21 cellular contexts compared by ENCODE assay signal in the genomic region with DNA sequence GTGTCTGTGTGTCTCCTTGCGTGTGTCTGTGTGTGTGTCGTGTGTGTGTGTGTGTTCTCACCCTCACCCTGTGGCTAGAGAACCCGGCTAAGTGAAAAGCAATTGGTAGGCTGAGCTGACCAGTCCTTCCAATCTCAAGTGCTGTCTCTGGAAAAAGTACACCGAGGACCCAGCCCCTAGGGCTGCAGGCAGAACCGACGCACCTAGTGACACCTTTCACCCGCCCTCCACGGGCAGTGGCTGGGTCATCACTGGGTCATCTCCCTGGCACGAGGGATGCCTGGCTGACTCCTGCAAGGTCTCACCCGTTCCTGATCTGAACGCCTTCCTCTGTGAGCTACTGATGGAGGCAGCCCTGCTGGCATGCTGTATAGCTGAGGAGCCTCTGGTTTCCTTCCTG.
DNase-seq lines count a peak whose midpoint lies in the region; ATAC-seq, FAIRE-seq and TF ChIP-seq lines count a peak whose summit lies in the region.
"Had no signal": no experiment of that assay in that cellular context is flagged by ENCODE, and none has a peak within 500 bp of the region (broad histone marks: within the 10 kb centered on the region; RNA-seq: fewer than 3 reads in every experiment).

No MANE protein-coding gene starts in this region.

- H3K4me3 ChIP-seq in kidney (ENCODE audit: low read length in 2 of 2) = no peak overlapping the region
- no peak overlapping the region for H3K4me3 ChIP-seq in PC-3 (ENCODE audit: low read length)
- H3K4me3 ChIP-seq: BLaER1 treated with 17β-estradiol and CSF1 and Interleukin-3, amounts not matched to agents 10 nM and 100 nM; GM23338 had no signal

- intact Hi-C loops in kidney (cut with DNase I) = no loop called here
- intact Hi-C loops in PC-3 (cut with micrococcal nuclease) = no loop called here

- no peaks in the 10 kb centered on the region for H3K9me2 ChIP-seq in PC-3 (replicated peaks; ENCODE audit: low read length)

- H3K9me3 ChIP-seq in kidney (ENCODE audit: control insufficient read depth in 1 of 2, low read length in 2 of 2) (no peaks in the 10 kb centered on the region), PC-3 (ENCODE audit: low read length) (no peaks in the 10 kb centered on the region; the same call in 1 of the 2 replicates)
- H3K9me3 ChIP-seq: BLaER1 treated with 17β-estradiol and CSF1 and Interleukin-3, amounts not matched to agents 10 nM and 100 nM had no signal

- DNase-seq in SKM-1 treated with dmso at 0.1 percent for 144 hours (lab: John Stamatoyannopoulos, UW; ENCODE audit: unreplicated experiment) (peak; percentile 5), SKM-1 (lab: John Stamatoyannopoulos, UW; ENCODE audit: unreplicated experiment) (no peak), ecto neural progenitor cell (ENCODE audit: low spot score) (peak; percentile 31), mesenteric fat pad (ENCODE audit: low spot score) (peak; percentile 60), NCI-H748 treated with DMSO at 0.1 percent for 48 hours (lab: John Stamatoyannopoulos, UW) (no peak), kidney (no peak), PC-3 (no peak)
- DNase-seq: CD4-positive, alpha-beta T cell; CD8-positive, alpha-beta memory T cell; DMS 273 treated with DMSO at 0.1 percent for 48 hours; DMS79; EL; GF-D8 had no signal

- no peaks in the 10 kb centered on the region for H3K79me2 ChIP-seq in PC-3 (ENCODE audit: low read length)

- H3K4me1 ChIP-seq in kidney (ENCODE audit: control insufficient read depth in 1 of 2, insufficient read depth in 1 of 2, low read depth in 1 of 2, low read length in 2 of 2) = no peaks in the 10 kb centered on the region
- H3K4me1 ChIP-seq in PC-3 (ENCODE audit: insufficient read depth, low read length) = no peaks in the 10 kb centered on the region
- H3K4me1 ChIP-seq: BLaER1 treated with 17β-estradiol and CSF1 and Interleukin-3, amounts not matched to agents 10 nM and 100 nM had no signal

- no peak for ATAC-seq in PC-3
- ATAC-seq: HCT116 had no signal

- H2AFZ ChIP-seq in PC-3 (ENCODE audit: low read length) = no peak overlapping the region
- H2AFZ ChIP-seq: GM23338 had no signal

- peaks cover 71% of the 10 kb centered on the region for H3K27me3 ChIP-seq in PC-3 (ENCODE audit: low read length)

- FAIRE-seq in kidney (lab: Jason Lieb, UNC) = no peak
- FAIRE-seq: A204.1, D721Med, GM12891, GM18507 had no signal

- BruUV-seq in PC-3 (replicated peaks; lab: Mats Ljungman, UMichigan) = no TSS peak

- H3K9ac ChIP-seq in kidney (ENCODE audit: low read length in 2 of 2) = no peak overlapping the region
- no peak overlapping the region for H3K9ac ChIP-seq in PC-3 (ENCODE audit: low read length)
- H3K9ac ChIP-seq: BLaER1 treated with 17β-estradiol and CSF1 and Interleukin-3, amounts not matched to agents 10 nM and 100 nM had no signal

- CTCF ChIA-PET in PC-3 (lab: Charles Lee) = no interaction called here

- TF ChIP-seq CTCF in kidney (IDR thresholded peaks at IDR 0.05; ENCODE audit: borderline replicate concordance, extremely low read depth, insufficient read depth) (no peak), PC-3 (conservative IDR thresholded peaks at IDR 0.05; ENCODE audit: low read depth, low read length) (no peak)

- no peak overlapping the region for H3K4me2 ChIP-seq in PC-3 (ENCODE audit: low read length)
- H3K4me2 ChIP-seq: BLaER1 treated with 17β-estradiol and CSF1 and Interleukin-3, amounts not matched to agents 10 nM and 100 nM; GM23338 had no signal

- POLR2A ChIA-PET in PC-3 (lab: Charles Lee; ENCODE audit: unreplicated experiment) = no interaction called here

- no peaks in the 10 kb centered on the region for H4K20me1 ChIP-seq in PC-3 (ENCODE audit: low read length)

- no peaks in the 10 kb centered on the region for H3K36me3 ChIP-seq in kidney (ENCODE audit: control insufficient read depth in 1 of 2, insufficient read depth in 2 of 2, low read length in 2 of 2)
- H3K36me3 ChIP-seq in PC-3 (ENCODE audit: low read depth, low read length) = no peaks in the 10 kb centered on the region
- H3K36me3 ChIP-seq: BLaER1 treated with 17β-estradiol and CSF1 and Interleukin-3, amounts not matched to agents 10 nM and 100 nM had no signal

- no peaks in the 10 kb centered on the region for H3F3A ChIP-seq in PC-3 (ENCODE audit: low read length, unreplicated experiment)

- H3K27ac ChIP-seq in kidney (ENCODE audit: low read depth in 2 of 2, low read length in 2 of 2) = no peak overlapping the region
- no peak overlapping the region for H3K27ac ChIP-seq in PC-3 (ENCODE audit: low read length)
- H3K27ac ChIP-seq: 22Rv1; BLaER1 treated with 17β-estradiol and CSF1 and Interleukin-3, amounts not matched to agents 10 nM and 100 nM had no signal

Comparison
In these comparisons a context has a peak if more than half of its experiments do, and no peak if none do; other contexts are left out.
1. DNase-seq: peak in SKM-1 treated with dmso at 0.1 percent for 144 hours (single experiment), ecto neural progenitor cell (single experiment) and mesenteric fat pad (single experiment); none in SKM-1 (single experiment), NCI-H748 treated with DMSO at 0.1 percent for 48 hours (single experiment), kidney (single experiment) and PC-3 (single experiment).